ENCODE assay signal across 23 cellular contexts in genomic region chr9:104374711-104375110, GRCh38.
DNase-seq lines count a peak whose midpoint lies in the region; ATAC-seq and TF ChIP-seq lines count a peak whose summit lies in the region.
"Had no signal": no experiment of that assay in that cellular context is flagged by ENCODE, and none has a peak within 500 bp of the region (broad histone marks: within the 10 kb centered on the region; RNA-seq: fewer than 3 reads in every experiment).

No MANE protein-coding gene starts in this region.

- TF ChIP-seq CTCF in WERI-Rb-1 (IDR thresholded peaks at IDR 0.05; ENCODE audit: low read depth, low read length) (no peak), tibial artery (IDR thresholded peaks at IDR 0.05) (no peak)

- H3K27me3 ChIP-seq in WERI-Rb-1 (ENCODE audit: insufficient read depth, low read depth, severe bottlenecking), result no peaks in the 10 kb centered on the region
- H3K27me3 ChIP-seq in right cardiac atrium (ENCODE audit: control insufficient read depth, insufficient read depth), result no peaks in the 10 kb centered on the region
- H3K27me3 ChIP-seq in tibial artery, result no peaks in the 10 kb centered on the region
- H3K27me3 ChIP-seq: BLaER1 treated with 17β-estradiol and CSF1 and Interleukin-3, amounts not matched to agents 10 nM and 100 nM; SJSA1 had no signal

- H3K27ac ChIP-seq in WERI-Rb-1 (no peak overlapping the region), right cardiac atrium (ENCODE audit: low read length) (no peak overlapping the region), tibial artery (no peak overlapping the region)
- H3K27ac ChIP-seq: BLaER1 treated with 17β-estradiol and CSF1 and Interleukin-3, amounts not matched to agents 10 nM and 100 nM; HL-60; KMS-11; SJSA1 had no signal

- no peaks in the 10 kb centered on the region for H3K36me3 ChIP-seq in WERI-Rb-1
- no peaks in the 10 kb centered on the region for H3K36me3 ChIP-seq in tibial artery
- H3K36me3 ChIP-seq: BLaER1 treated with 17β-estradiol and CSF1 and Interleukin-3, amounts not matched to agents 10 nM and 100 nM; SJSA1 had no signal

- H3K9me3 ChIP-seq in WERI-Rb-1 (ENCODE audit: severe bottlenecking) (no peaks in the 10 kb centered on the region), right cardiac atrium (ENCODE audit: control insufficient read depth, low read length) (no peaks in the 10 kb centered on the region), tibial artery (no peaks in the 10 kb centered on the region)
- H3K9me3 ChIP-seq: SJSA1 had no signal

- H3K4me1 ChIP-seq in right cardiac atrium (ENCODE audit: control insufficient read depth, insufficient read depth, low read length) (no peaks in the 10 kb centered on the region), tibial artery (no peaks in the 10 kb centered on the region)
- H3K4me1 ChIP-seq: BLaER1 treated with 17β-estradiol and CSF1 and Interleukin-3, amounts not matched to agents 10 nM and 100 nM; SJSA1 had no signal

- DNase-seq in D341Med (ENCODE audit: low spot score), result peak; percentile 53
- peak; percentile 92 to 94 for DNase-seq in NCI-H524 (lab: John Stamatoyannopoulos, UW)
- peak; percentile 42 for DNase-seq in WERI-Rb-1
- peak; percentile 20 to 65 (median 63) for DNase-seq in right cardiac atrium
- no peak for DNase-seq in tibial artery
- DNase-seq in DMS79 treated with DMSO at 0.1 percent for 48 hours (lab: John Stamatoyannopoulos, UW), result no peak
- DNase-seq: CD4-positive, alpha-beta T cell; COR-L47; DMS 273 treated with DMSO at 0.1 percent for 48 hours; MM.1S; NCI-H1417 treated with DMSO at 0.1 percent for 48 hours; NCI-H1694 treated with DMSO at 0.1 percent for 48 hours; NCI-H2081; NCI-H2227 treated with DMSO at 0.1 percent for 48 hours; NCI-H510A; NCI-H748 treated with DMSO at 0.1 percent for 48 hours; NK-92 treated with Interleukin-12 subunit alpha and Interleukin-12 subunit beta, amount 100 ng/mL, for 24 hours; PC-3 had no signal

- intact Hi-C loops in right cardiac atrium (cut with DNase I), result no loop called here
- intact Hi-C loops in tibial artery (cut with DNase I; ENCODE audit: low total_unique reads), result no loop called here

- 62% methylated on average over 3 of the region's 3 CpGs for WGBS in right cardiac atrium

- H3K4me3 ChIP-seq in WERI-Rb-1 (ENCODE audit: low read depth, low read length), result no peak overlapping the region
- no peak overlapping the region for H3K4me3 ChIP-seq in right cardiac atrium (ENCODE audit: low read length)
- no peak overlapping the region for H3K4me3 ChIP-seq in tibial artery
- H3K4me3 ChIP-seq: BLaER1 treated with 17β-estradiol and CSF1 and Interleukin-3, amounts not matched to agents 10 nM and 100 nM; SJSA1 had no signal

- ATAC-seq in right cardiac atrium (peak; percentile 68 to 78), GM18858 (IDR thresholded peaks at IDR 0.05; ENCODE audit: unreplicated experiment) (no peak)
- ATAC-seq: PC-3 had no signal

Comparison
In these comparisons a context has a peak if more than half of its experiments do, and no peak if none do; other contexts are left out.
1. DNase-seq: peak in D341Med (single experiment), NCI-H524 (2 of 2), WERI-Rb-1 (single experiment) and right cardiac atrium (3 of 3); none in tibial artery (0 of 2) and DMS79 treated with DMSO at 0.1 percent for 48 hours (single experiment).